In the genomic region with DNA sequence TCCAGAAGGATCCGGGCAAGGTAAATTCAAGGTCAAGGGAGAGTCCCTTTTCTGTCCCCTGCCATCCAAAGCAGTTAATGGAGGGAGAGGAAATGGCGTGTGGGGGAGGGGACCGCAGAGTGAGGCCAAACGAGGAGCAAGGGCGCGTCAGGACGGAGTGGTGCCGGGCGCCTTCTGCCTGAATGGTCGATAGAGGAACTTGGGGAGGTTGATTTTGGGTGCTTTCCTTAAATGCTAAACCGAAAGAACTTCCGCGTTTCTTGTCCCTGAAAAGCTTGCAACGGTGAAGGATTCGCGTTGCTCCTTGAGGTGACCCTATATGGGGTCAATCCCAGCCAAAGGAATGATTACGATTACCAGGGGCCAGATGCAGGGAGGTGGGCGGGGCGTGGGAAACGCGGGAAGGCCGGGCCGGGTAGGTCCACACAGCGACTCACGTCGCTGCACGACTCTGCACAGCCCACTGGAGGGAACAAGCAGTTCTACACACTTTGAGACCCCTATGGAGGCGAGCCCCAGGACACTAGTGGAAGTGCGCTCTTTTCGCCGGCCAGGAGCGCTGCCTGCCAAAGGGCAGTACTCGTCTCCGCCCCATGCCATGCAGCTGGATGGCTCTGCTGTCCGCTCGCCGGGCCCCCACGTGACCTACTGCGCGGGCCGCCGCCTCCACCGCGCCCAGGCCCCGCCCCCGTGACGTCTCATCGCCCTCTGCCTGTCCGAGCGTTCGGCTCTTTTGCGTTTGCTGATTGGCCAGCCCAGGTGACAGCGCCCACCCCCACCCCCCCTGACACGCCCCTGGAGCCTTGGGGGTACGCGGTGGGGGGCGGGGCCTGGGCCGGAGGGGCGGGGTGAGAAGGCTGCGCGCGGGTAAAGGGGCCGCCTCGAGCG, we compare ENCODE assay signal across 8 cellular contexts. TPM values are rescaled to one million over a fixed set of nuclear protein-coding genes. Genes with fewer than 3 reads are reported as not detected.
DNase-seq lines count a peak whose midpoint lies in the region; ATAC-seq and TF ChIP-seq lines count a peak whose summit lies in the region.

No MANE protein-coding gene starts in this region.

- WGBS in esophagus squamous epithelium, 2 donors: 1 to 39% methylated on average over 14 to 34 of the region's 65 CpGs

- H3K9me3 Mint-ChIP-seq in activated T-cell treated with anti-CD3 and anti-CD28 coated beads, Interleukin-2, amount 50 U/mL, for 4 hours: no peaks in the 10 kb centered on the region

- no peaks in the 10 kb centered on the region for H3K36me3 Mint-ChIP-seq in activated T-cell treated with anti-CD3 and anti-CD28 coated beads, Interleukin-2, amount 50 U/mL, for 4 hours (ENCODE audit: insufficient read depth)

- no peaks in the 10 kb centered on the region for H3K27me3 ChIP-seq in PC-9 (ENCODE audit: insufficient read depth, low read depth)
- no peaks in the 10 kb centered on the region for H3K27me3 ChIP-seq in esophagus squamous epithelium

- H3K79me2 ChIP-seq in PC-9 (ENCODE audit: low read depth): no peaks in the 10 kb centered on the region

- peak overlapping the region; percentile 98 for H2AFZ ChIP-seq in PC-9

- ATAC-seq in GM21723 (IDR thresholded peaks at IDR 0.05; ENCODE audit: unreplicated experiment): peak; percentile 87
- ATAC-seq in activated T-cell treated with anti-CD3 and anti-CD28 coated beads, Interleukin-2, amount 50 U/mL, for 4 hours: peak; percentile 78 to 79

- H3K4me1 Mint-ChIP-seq in activated T-cell treated with anti-CD3 and anti-CD28 coated beads, Interleukin-2, amount 50 U/mL, for 4 hours (ENCODE audit: low read depth): peaks cover 41% of the 10 kb centered on the region

- peak in 2 of 4 donors; percentile 14 to 72 for TF ChIP-seq POLR2A in esophagus squamous epithelium (IDR thresholded peaks at IDR 0.05)

- no peak for TF ChIP-seq CTCF in PC-9 (conservative IDR thresholded peaks at IDR 0.05)
- TF ChIP-seq CTCF in esophagus squamous epithelium (IDR thresholded peaks at IDR 0.05): peak in 1 of 6 experiments; percentile 4

- H3K9me3 ChIP-seq in PC-9 (ENCODE audit: insufficient read depth, low read depth) (no peaks in the 10 kb centered on the region), esophagus squamous epithelium (no peaks in the 10 kb centered on the region)

- POLR2A ChIA-PET in PC-9 (lab: Charles Lee; ENCODE audit: unreplicated experiment): no interaction called here

- no peaks in the 10 kb centered on the region; the same call in 1 of the 2 replicates for H3F3A ChIP-seq in PC-9 (ENCODE audit: insufficient read depth, low read depth)

- no peaks in the 10 kb centered on the region for H3K9me2 ChIP-seq in PC-9 (ENCODE audit: insufficient read depth)

- peak overlapping the region; percentile 86 for H3K4me2 ChIP-seq in PC-9

- BruUV-seq in PC-9 (replicated peaks; lab: Mats Ljungman, UMichigan): no TSS peak

- H3K36me3 ChIP-seq in PC-9 (ENCODE audit: low read depth) (no peaks in the 10 kb centered on the region), esophagus squamous epithelium (no peaks in the 10 kb centered on the region)

- DNase-seq in DMS53 treated with DMSO at 0.1 percent for 48 hours (lab: John Stamatoyannopoulos, UW; ENCODE audit: unreplicated experiment) (peak; percentile 80), PC-9 (peak; percentile 79 to 93), esophagus squamous epithelium (lab: John Stamatoyannopoulos, UW) (peak; percentile 71), myocyte (ENCODE audit: low read depth) (peak; percentile 89)
- peak; percentile 70 for DNase-seq in Jurkat, Clone E6-1 (ENCODE audit: low read depth, low spot score)
- DNase-seq in activated T-cell treated with anti-CD3 and anti-CD28 coated beads, Interleukin-2, amount 50 U/mL, for 4 hours: peak; percentile 84
- DNase-seq in stimulated activated CD8-positive, alpha-beta memory T cell treated with anti-CD3 and anti-CD28 coated beads, Interleukin-7, amount 100 ng/mL, for 24 hours (ENCODE audit: low read depth): peak; percentile 79

- no peaks in the 10 kb centered on the region for H3K27me3 Mint-ChIP-seq in activated T-cell treated with anti-CD3 and anti-CD28 coated beads, Interleukin-2, amount 50 U/mL, for 4 hours (ENCODE audit: low read depth)

- H3K4me3 ChIP-seq in Jurkat, Clone E6-1 (ENCODE audit: low read length): peak overlapping the region; percentile 64
- H3K4me3 ChIP-seq in PC-9 (peak overlapping the region; percentile 83), esophagus squamous epithelium (peak overlapping the region; percentile 48 to 72 (median 62))

- CTCF ChIA-PET in PC-9 (lab: Charles Lee): no interaction called here

- no peaks in the 10 kb centered on the region for H4K20me1 ChIP-seq in PC-9 (ENCODE audit: insufficient read depth)

- intact Hi-C loops in PC-9 (cut with micrococcal nuclease; ENCODE audit: unreplicated experiment): no loop called here
- intact Hi-C loops in esophagus squamous epithelium (cut with DNase I): no loop called here

- no peak overlapping the region for H3K27ac ChIP-seq in PC-9
- peak overlapping the region; percentile 80 to 88 (median 87) for H3K27ac ChIP-seq in esophagus squamous epithelium

- H3K4me1 ChIP-seq in PC-9 (replicated peaks; ENCODE audit: insufficient read depth) (0 out of 2 replicates have a peak, but pooled peaks cover 6% of the 10 kb centered on the region), esophagus squamous epithelium (peaks cover 5 to 33% (median 6%) of the 10 kb centered on the region in 3 donors)

- peak overlapping the region; percentile 87 for H3K4me3 Mint-ChIP-seq in activated T-cell treated with anti-CD3 and anti-CD28 coated beads, Interleukin-2, amount 50 U/mL, for 4 hours

RNA-seq across cellular contexts. Expression of gene GK, which starts 0.5 kb away (rescaled TPM):
- polyA plus RNA-seq in Jurkat, Clone E6-1 (2012; ENCODE audit: insufficient read depth, insufficient read length): 7.2 TPM
- total RNA-seq in PC-9 (2021) (4.8 and 5.4 TPM in 2 replicates), esophagus squamous epithelium (10 to 100 TPM in 3 of 4 donors, 1 to 10 TPM in 1; 6.9 to 31.3 (median 10.6) TPM), myocyte (3.8 and 5.5 TPM in 2 replicates)
- total RNA-seq in activated T-cell treated with anti-CD3 and anti-CD28 coated beads, Interleukin-2, amount 50 U/mL, for 4 hours: 10 to 100 TPM; 34.7 to 53.4 (median 41.4) TPM
- 1.4 TPM for polyA plus RNA-seq in myocyte (2012)
